1 cellular context compared by ENCODE assay signal in genomic region chr6:7138921-7139358, GRCh38.
TF ChIP-seq lines count a peak whose summit lies in the region.

No MANE protein-coding gene starts in this region.

TF ChIP-seq in HepG2, 621 proteins besides CTCF, POLR2A, EP300 and RAD21 (continued from another document and continues in another):
- TF ChIP-seq ZUFSP (CRISPR knock-in tag; IDR thresholded peaks at IDR 0.05; ENCODE audit: borderline replicate concordance) (no peak), REL (CRISPR knock-in tag; conservative IDR thresholded peaks at IDR 0.05) (no peak), RNF2 (conservative IDR thresholded peaks at IDR 0.05; ENCODE audit: low read depth) (no peak), YEATS2 (CRISPR knock-in tag; IDR thresholded peaks at IDR 0.05; ENCODE audit: borderline replicate concordance) (no peak; the same call in 1 of the 2 replicates), TRIM22 (IDR thresholded peaks at IDR 0.05) (no peak), PCBP2 (optimal IDR thresholded peaks at IDR 0.05; ENCODE audit: low read depth, low read length, poor library complexity, severe bottlenecking) (no peak), FOXP1 (IDR thresholded peaks at IDR 0.05) (no peak), FOXP1 (CRISPR knock-in tag; IDR thresholded peaks at IDR 0.05) (peak; percentile 85), MEIS2 (CRISPR knock-in tag; IDR thresholded peaks at IDR 0.05) (no peak), KMT2A (CRISPR knock-in tag; IDR thresholded peaks at IDR 0.05) (peak; percentile 70; the same call in 1 of the 2 replicates), IKZF1 (IDR thresholded peaks at IDR 0.05) (no peak), KLF6 (CRISPR knock-in tag; IDR thresholded peaks at IDR 0.05) (no peak), ZNF335 (CRISPR knock-in tag; IDR thresholded peaks at IDR 0.05) (peak; percentile 99), U2AF2 (IDR thresholded peaks at IDR 0.05; ENCODE audit: low read depth, low read length) (no peak), TARDBP (CRISPR knock-in tag; IDR thresholded peaks at IDR 0.05) (peak; percentile 89), CEBPG (CRISPR knock-in tag; IDR thresholded peaks at IDR 0.05) (peak; percentile 71), ZBTB7A (CRISPR knock-in tag; IDR thresholded peaks at IDR 0.05) (no peak), ZNF414 (CRISPR knock-in tag; IDR thresholded peaks at IDR 0.05) (no peak), NFIB (CRISPR knock-in tag; IDR thresholded peaks at IDR 0.05; ENCODE audit: borderline replicate concordance) (no peak), PATZ1 (CRISPR knock-in tag; IDR thresholded peaks at IDR 0.05) (peak; percentile 87), ZNF235 (CRISPR knock-in tag; IDR thresholded peaks at IDR 0.05; ENCODE audit: borderline replicate concordance) (no peak), TEAD2 (CRISPR knock-in tag; IDR thresholded peaks at IDR 0.05) (no peak), ZNF839 (CRISPR knock-in tag; IDR thresholded peaks at IDR 0.05; ENCODE audit: borderline replicate concordance) (no peak), HOXA5 (CRISPR knock-in tag; IDR thresholded peaks at IDR 0.05) (no peak), ZBTB4 (CRISPR knock-in tag; IDR thresholded peaks at IDR 0.05; ENCODE audit: borderline replicate concordance) (no peak), ETV5 (CRISPR knock-in tag; IDR thresholded peaks at IDR 0.05; ENCODE audit: borderline replicate concordance) (peak; percentile 32; the same call in 1 of the 2 replicates), ZNF746 (CRISPR knock-in tag; IDR thresholded peaks at IDR 0.05) (no peak), ZNF577 (CRISPR knock-in tag; IDR thresholded peaks at IDR 0.05; ENCODE audit: borderline replicate concordance, low read depth) (no peak), HHEX (CRISPR knock-in tag; IDR thresholded peaks at IDR 0.05) (peak; percentile 81; the same call in 1 of the 2 replicates), ZNF557 (CRISPR knock-in tag; IDR thresholded peaks at IDR 0.05) (no peak), ISX (CRISPR knock-in tag; conservative IDR thresholded peaks at IDR 0.05) (no peak), CBX1 (IDR thresholded peaks at IDR 0.05; ENCODE audit: low read depth) (no peak), NFE2 (CRISPR knock-in tag; IDR thresholded peaks at IDR 0.05) (no peak), ZNF678 (CRISPR knock-in tag; IDR thresholded peaks at IDR 0.05) (no peak), FLYWCH1 (CRISPR knock-in tag; IDR thresholded peaks at IDR 0.05) (no peak), ZBTB38 (CRISPR knock-in tag; IDR thresholded peaks at IDR 0.05) (peak; percentile 41; the same call in 1 of the 2 replicates)
- TF ChIP-seq, protein P1, sequence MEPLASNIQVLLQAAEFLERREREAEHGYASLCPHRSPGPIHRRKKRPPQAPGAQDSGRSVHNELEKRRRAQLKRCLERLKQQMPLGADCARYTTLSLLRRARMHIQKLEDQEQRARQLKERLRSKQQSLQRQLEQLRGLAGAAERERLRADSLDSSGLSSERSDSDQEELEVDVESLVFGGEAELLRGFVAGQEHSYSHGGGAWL (CRISPR knock-in tag; IDR thresholded peaks at IDR 0.05) = no peak
- TF ChIP-seq, protein P2, sequence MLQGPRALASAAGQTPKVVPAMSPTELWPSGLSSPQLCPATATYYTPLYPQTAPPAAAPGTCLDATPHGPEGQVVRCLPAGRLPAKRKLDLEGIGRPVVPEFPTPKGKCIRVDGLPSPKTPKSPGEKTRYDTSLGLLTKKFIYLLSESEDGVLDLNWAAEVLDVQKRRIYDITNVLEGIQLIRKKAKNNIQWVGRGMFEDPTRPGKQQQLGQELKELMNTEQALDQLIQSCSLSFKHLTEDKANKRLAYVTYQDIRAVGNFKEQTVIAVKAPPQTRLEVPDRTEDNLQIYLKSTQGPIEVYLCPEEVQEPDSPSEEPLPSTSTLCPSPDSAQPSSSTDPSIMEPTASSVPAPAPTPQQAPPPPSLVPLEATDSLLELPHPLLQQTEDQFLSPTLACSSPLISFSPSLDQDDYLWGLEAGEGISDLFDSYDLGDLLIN (CRISPR knock-in tag; IDR thresholded peaks at IDR 0.05; ENCODE audit: borderline replicate concordance) = no peak
- TF ChIP-seq, protein P3, sequence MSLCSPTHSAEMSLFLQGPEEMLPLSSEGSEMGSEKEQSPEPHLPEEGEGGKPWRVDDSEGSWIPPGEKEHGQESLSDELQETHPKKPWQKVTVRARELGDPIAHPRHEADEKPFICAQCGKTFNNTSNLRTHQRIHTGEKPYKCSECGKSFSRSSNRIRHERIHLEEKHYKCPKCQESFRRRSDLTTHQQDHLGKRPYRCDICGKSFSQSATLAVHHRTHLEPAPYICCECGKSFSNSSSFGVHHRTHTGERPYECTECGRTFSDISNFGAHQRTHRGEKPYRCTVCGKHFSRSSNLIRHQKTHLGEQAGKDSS (CRISPR knock-in tag; IDR thresholded peaks at IDR 0.05; ENCODE audit: borderline replicate concordance, low read depth) = no peak; the same call in 1 of the 2 replicates
- TF ChIP-seq, protein P4, sequence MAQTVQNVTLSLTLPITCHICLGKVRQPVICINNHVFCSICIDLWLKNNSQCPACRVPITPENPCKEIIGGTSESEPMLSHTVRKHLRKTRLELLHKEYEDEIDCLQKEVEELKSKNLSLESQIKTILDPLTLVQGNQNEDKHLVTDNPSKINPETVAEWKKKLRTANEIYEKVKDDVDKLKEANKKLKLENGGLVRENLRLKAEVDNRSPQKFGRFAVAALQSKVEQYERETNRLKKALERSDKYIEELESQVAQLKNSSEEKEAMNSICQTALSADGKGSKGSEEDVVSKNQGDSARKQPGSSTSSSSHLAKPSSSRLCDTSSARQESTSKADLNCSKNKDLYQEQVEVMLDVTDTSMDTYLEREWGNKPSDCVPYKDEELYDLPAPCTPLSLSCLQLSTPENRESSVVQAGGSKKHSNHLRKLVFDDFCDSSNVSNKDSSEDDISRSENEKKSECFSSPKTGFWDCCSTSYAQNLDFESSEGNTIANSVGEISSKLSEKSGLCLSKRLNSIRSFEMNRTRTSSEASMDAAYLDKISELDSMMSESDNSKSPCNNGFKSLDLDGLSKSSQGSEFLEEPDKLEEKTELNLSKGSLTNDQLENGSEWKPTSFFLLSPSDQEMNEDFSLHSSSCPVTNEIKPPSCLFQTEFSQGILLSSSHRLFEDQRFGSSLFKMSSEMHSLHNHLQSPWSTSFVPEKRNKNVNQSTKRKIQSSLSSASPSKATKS (CRISPR knock-in tag; IDR thresholded peaks at IDR 0.05) = no peak
- TF ChIP-seq, protein P5, sequence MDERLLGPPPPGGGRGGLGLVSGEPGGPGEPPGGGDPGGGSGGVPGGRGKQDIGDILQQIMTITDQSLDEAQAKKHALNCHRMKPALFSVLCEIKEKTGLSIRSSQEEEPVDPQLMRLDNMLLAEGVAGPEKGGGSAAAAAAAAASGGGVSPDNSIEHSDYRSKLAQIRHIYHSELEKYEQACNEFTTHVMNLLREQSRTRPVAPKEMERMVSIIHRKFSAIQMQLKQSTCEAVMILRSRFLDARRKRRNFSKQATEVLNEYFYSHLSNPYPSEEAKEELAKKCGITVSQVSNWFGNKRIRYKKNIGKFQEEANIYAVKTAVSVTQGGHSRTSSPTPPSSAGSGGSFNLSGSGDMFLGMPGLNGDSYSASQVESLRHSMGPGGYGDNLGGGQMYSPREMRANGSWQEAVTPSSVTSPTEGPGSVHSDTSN (CRISPR knock-in tag; IDR thresholded peaks at IDR 0.05) = no peak
- TF ChIP-seq, protein P6, sequence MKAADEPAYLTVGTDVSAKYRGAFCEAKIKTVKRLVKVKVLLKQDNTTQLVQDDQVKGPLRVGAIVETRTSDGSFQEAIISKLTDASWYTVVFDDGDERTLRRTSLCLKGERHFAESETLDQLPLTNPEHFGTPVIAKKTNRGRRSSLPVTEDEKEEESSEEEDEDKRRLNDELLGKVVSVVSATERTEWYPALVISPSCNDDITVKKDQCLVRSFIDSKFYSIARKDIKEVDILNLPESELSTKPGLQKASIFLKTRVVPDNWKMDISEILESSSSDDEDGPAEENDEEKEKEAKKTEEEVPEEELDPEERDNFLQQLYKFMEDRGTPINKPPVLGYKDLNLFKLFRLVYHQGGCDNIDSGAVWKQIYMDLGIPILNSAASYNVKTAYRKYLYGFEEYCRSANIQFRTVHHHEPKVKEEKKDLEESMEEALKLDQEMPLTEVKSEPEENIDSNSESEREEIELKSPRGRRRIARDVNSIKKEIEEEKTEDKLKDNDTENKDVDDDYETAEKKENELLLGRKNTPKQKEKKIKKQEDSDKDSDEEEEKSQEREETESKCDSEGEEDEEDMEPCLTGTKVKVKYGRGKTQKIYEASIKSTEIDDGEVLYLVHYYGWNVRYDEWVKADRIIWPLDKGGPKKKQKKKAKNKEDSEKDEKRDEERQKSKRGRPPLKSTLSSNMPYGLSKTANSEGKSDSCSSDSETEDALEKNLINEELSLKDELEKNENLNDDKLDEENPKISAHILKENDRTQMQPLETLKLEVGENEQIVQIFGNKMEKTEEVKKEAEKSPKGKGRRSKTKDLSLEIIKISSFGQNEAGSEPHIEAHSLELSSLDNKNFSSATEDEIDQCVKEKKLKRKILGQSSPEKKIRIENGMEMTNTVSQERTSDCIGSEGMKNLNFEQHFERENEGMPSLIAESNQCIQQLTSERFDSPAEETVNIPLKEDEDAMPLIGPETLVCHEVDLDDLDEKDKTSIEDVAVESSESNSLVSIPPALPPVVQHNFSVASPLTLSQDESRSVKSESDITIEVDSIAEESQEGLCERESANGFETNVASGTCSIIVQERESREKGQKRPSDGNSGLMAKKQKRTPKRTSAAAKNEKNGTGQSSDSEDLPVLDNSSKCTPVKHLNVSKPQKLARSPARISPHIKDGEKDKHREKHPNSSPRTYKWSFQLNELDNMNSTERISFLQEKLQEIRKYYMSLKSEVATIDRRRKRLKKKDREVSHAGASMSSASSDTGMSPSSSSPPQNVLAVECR (CRISPR knock-in tag; IDR thresholded peaks at IDR 0.05; ENCODE audit: borderline replicate concordance) = peak; percentile 62; the same call in 1 of the 2 replicates
